ENCODE assay signal across 8 cellular contexts in genomic region chr7:17233643-17234397, GRCh38.
DNase-seq lines count a peak whose midpoint lies in the region; ATAC-seq and TF ChIP-seq lines count a peak whose summit lies in the region.

No MANE protein-coding gene starts in this region.

- peaks cover 6% of the 10 kb centered on the region for H3K9me3 Mint-ChIP-seq in stimulated activated effector memory CD8-positive, alpha-beta T cell treated with anti-CD3 and anti-CD28 coated beads, Interleukin-12 subunit alpha, Interleukin-12 subunit beta, amount 100 ng/mL, for 72 hours

- peak overlapping the region; percentile 69 for H3K4me3 Mint-ChIP-seq in stimulated activated effector memory CD8-positive, alpha-beta T cell treated with anti-CD3 and anti-CD28 coated beads, Interleukin-12 subunit alpha, Interleukin-12 subunit beta, amount 100 ng/mL, for 72 hours

- peak; percentile 63 for ATAC-seq in GM21528 (IDR thresholded peaks at IDR 0.05; ENCODE audit: low FRiP score, unreplicated experiment)
- peak; percentile 71 for ATAC-seq in stimulated activated effector memory CD8-positive, alpha-beta T cell treated with anti-CD3 and anti-CD28 coated beads, Interleukin-12 subunit alpha, Interleukin-12 subunit beta, amount 100 ng/mL, for 72 hours

- peak; percentile 3 for DNase-seq in CMK (ENCODE audit: low read depth)
- peak; percentile 57 for DNase-seq in KG1 (lab: John Stamatoyannopoulos, UW)
- DNase-seq in activated CD8-positive, alpha-beta memory T cell treated with anti-CD3 and anti-CD28 coated beads for 24 hours: peak; percentile 77
- peak; percentile 10 for DNase-seq in fibroblast of mammary gland (ENCODE audit: low read depth)
- peak; percentile 14 to 75 for DNase-seq in stimulated activated effector memory CD8-positive, alpha-beta T cell treated with anti-CD3 and anti-CD28 coated beads, Interleukin-12 subunit alpha, Interleukin-12 subunit beta, amount 100 ng/mL, for 72 hours (ENCODE audit: low spot score in 2 of 2)
- DNase-seq in NCI-H69 (lab: John Stamatoyannopoulos, UW): no peak
- DNase-seq in retina: no peak

- no peak for TF ChIP-seq CTCF in fibroblast of mammary gland (conservative IDR thresholded peaks at IDR 0.05; ENCODE audit: control insufficient read depth, insufficient read depth, low read depth, low read length)

- peak overlapping the region; percentile 97 for H3K27ac Mint-ChIP-seq in stimulated activated effector memory CD8-positive, alpha-beta T cell treated with anti-CD3 and anti-CD28 coated beads, Interleukin-12 subunit alpha, Interleukin-12 subunit beta, amount 100 ng/mL, for 72 hours

- peaks cover 44% of the 10 kb centered on the region for H3K4me1 Mint-ChIP-seq in stimulated activated effector memory CD8-positive, alpha-beta T cell treated with anti-CD3 and anti-CD28 coated beads, Interleukin-12 subunit alpha, Interleukin-12 subunit beta, amount 100 ng/mL, for 72 hours

- H3K36me3 Mint-ChIP-seq in stimulated activated effector memory CD8-positive, alpha-beta T cell treated with anti-CD3 and anti-CD28 coated beads, Interleukin-12 subunit alpha, Interleukin-12 subunit beta, amount 100 ng/mL, for 72 hours: peaks cover 10% of the 10 kb centered on the region

- H3K4me3 ChIP-seq in fibroblast of mammary gland (ENCODE audit: control insufficient read depth, low read depth, low read length): no peak overlapping the region

Comparison
In these comparisons a context has a peak if more than half of its experiments do, and no peak if none do; other contexts are left out.
1. DNase-seq: peak in CMK (single experiment), KG1 (single experiment), activated CD8-positive, alpha-beta memory T cell treated with anti-CD3 and anti-CD28 coated beads for 24 hours (single experiment), fibroblast of mammary gland (single experiment) and stimulated activated effector memory CD8-positive, alpha-beta T cell treated with anti-CD3 and anti-CD28 coated beads, Interleukin-12 subunit alpha, Interleukin-12 subunit beta, amount 100 ng/mL, for 72 hours (2 of 2); none in NCI-H69 (single experiment) and retina (single experiment).